In genomic region chr2:24543252-24543651, GRCh38 we compare ENCODE assay signal across 3 cellular contexts.
TF ChIP-seq lines count a peak whose summit lies in the region.

No MANE protein-coding gene starts in this region.

TF ChIP-seq in SK-N-SH, 30 proteins besides CTCF, POLR2A, EP300 and RAD21 (continued from another document):
- TF ChIP-seq MXI1 (IDR thresholded peaks at IDR 0.05; ENCODE audit: low read depth, low read length) (no peak), SIN3A (IDR thresholded peaks at IDR 0.05; ENCODE audit: borderline replicate concordance, low read depth, low read length) (no peak), JUND (IDR thresholded peaks at IDR 0.05) (no peak), MEF2A (IDR thresholded peaks at IDR 0.05; ENCODE audit: borderline replicate concordance, low read depth) (no peak), YY1 (IDR thresholded peaks at IDR 0.05; ENCODE audit: low read depth) (no peak)
- TF ChIP-seq, protein P1, sequence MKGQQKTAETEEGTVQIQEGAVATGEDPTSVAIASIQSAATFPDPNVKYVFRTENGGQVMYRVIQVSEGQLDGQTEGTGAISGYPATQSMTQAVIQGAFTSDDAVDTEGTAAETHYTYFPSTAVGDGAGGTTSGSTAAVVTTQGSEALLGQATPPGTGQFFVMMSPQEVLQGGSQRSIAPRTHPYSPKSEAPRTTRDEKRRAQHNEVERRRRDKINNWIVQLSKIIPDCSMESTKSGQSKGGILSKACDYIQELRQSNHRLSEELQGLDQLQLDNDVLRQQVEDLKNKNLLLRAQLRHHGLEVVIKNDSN (IDR thresholded peaks at IDR 0.05; ENCODE audit: borderline replicate concordance, low read depth), result no peak

TF ChIP-seq in SK-N-SH treated with all-trans-retinoic acid at 6 μM for 48 hours, 23 proteins besides CTCF, POLR2A, EP300 and RAD21:
- no peak for TF ChIP-seq CSRNP3 (CRISPR knock-in tag; IDR thresholded peaks at IDR 0.05)
- no peak for TF ChIP-seq ZNF70 (CRISPR knock-in tag; IDR thresholded peaks at IDR 0.05)
- no peak for TF ChIP-seq PPARA (CRISPR knock-in tag; IDR thresholded peaks at IDR 0.05; ENCODE audit: borderline replicate concordance)
- no peak for TF ChIP-seq RARB (CRISPR knock-in tag; IDR thresholded peaks at IDR 0.05)
- TF ChIP-seq, protein P2, sequence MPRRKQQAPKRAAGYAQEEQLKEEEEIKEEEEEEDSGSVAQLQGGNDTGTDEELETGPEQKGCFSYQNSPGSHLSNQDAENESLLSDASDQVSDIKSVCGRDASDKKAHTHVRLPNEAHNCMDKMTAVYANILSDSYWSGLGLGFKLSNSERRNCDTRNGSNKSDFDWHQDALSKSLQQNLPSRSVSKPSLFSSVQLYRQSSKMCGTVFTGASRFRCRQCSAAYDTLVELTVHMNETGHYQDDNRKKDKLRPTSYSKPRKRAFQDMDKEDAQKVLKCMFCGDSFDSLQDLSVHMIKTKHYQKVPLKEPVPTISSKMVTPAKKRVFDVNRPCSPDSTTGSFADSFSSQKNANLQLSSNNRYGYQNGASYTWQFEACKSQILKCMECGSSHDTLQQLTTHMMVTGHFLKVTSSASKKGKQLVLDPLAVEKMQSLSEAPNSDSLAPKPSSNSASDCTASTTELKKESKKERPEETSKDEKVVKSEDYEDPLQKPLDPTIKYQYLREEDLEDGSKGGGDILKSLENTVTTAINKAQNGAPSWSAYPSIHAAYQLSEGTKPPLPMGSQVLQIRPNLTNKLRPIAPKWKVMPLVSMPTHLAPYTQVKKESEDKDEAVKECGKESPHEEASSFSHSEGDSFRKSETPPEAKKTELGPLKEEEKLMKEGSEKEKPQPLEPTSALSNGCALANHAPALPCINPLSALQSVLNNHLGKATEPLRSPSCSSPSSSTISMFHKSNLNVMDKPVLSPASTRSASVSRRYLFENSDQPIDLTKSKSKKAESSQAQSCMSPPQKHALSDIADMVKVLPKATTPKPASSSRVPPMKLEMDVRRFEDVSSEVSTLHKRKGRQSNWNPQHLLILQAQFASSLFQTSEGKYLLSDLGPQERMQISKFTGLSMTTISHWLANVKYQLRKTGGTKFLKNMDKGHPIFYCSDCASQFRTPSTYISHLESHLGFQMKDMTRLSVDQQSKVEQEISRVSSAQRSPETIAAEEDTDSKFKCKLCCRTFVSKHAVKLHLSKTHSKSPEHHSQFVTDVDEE (CRISPR knock-in tag; IDR thresholded peaks at IDR 0.05), result no peak
- TF ChIP-seq ARNTL (CRISPR knock-in tag; IDR thresholded peaks at IDR 0.05; ENCODE audit: borderline replicate concordance, low read depth), result no peak
- TF ChIP-seq BACH2 (CRISPR knock-in tag; IDR thresholded peaks at IDR 0.05; ENCODE audit: borderline replicate concordance), result no peak
- TF ChIP-seq, protein P3, sequence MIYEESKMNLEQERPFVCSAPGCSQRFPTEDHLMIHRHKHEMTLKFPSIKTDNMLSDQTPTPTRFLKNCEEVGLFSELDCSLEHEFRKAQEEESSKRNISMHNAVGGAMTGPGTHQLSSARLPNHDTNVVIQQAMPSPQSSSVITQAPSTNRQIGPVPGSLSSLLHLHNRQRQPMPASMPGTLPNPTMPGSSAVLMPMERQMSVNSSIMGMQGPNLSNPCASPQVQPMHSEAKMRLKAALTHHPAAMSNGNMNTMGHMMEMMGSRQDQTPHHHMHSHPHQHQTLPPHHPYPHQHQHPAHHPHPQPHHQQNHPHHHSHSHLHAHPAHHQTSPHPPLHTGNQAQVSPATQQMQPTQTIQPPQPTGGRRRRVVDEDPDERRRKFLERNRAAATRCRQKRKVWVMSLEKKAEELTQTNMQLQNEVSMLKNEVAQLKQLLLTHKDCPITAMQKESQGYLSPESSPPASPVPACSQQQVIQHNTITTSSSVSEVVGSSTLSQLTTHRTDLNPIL (CRISPR knock-in tag; IDR thresholded peaks at IDR 0.05; ENCODE audit: low read depth), result no peak
- no peak for TF ChIP-seq TCF4 (CRISPR knock-in tag; IDR thresholded peaks at IDR 0.05; ENCODE audit: borderline replicate concordance)
- TF ChIP-seq TOX (CRISPR knock-in tag; IDR thresholded peaks at IDR 0.05; ENCODE audit: borderline replicate concordance), result no peak
- no peak for TF ChIP-seq ZFP30 (CRISPR knock-in tag; IDR thresholded peaks at IDR 0.05)
- TF ChIP-seq OSR1 (CRISPR knock-in tag; IDR thresholded peaks at IDR 0.05), result no peak
- no peak for TF ChIP-seq SNAI2 (CRISPR knock-in tag; IDR thresholded peaks at IDR 0.05)
- TF ChIP-seq, protein P4, sequence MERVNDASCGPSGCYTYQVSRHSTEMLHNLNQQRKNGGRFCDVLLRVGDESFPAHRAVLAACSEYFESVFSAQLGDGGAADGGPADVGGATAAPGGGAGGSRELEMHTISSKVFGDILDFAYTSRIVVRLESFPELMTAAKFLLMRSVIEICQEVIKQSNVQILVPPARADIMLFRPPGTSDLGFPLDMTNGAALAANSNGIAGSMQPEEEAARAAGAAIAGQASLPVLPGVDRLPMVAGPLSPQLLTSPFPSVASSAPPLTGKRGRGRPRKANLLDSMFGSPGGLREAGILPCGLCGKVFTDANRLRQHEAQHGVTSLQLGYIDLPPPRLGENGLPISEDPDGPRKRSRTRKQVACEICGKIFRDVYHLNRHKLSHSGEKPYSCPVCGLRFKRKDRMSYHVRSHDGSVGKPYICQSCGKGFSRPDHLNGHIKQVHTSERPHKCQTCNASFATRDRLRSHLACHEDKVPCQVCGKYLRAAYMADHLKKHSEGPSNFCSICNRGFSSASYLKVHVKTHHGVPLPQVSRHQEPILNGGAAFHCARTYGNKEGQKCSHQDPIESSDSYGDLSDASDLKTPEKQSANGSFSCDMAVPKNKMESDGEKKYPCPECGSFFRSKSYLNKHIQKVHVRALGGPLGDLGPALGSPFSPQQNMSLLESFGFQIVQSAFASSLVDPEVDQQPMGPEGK (CRISPR knock-in tag; IDR thresholded peaks at IDR 0.05; ENCODE audit: borderline replicate concordance), result no peak
- no peak for TF ChIP-seq GLIS3 (CRISPR knock-in tag; IDR thresholded peaks at IDR 0.05)
- TF ChIP-seq ZNF565 (CRISPR knock-in tag; conservative IDR thresholded peaks at IDR 0.05; ENCODE audit: low read depth), result no peak
- no peak for TF ChIP-seq ESRRG (CRISPR knock-in tag; IDR thresholded peaks at IDR 0.05)

TF ChIP-seq in GM12878, 131 proteins besides CTCF, POLR2A, EP300 and RAD21 (continued from another document):
- no peak for TF ChIP-seq CREM (IDR thresholded peaks at IDR 0.05; ENCODE audit: low read depth)
- TF ChIP-seq STAT3 (IDR thresholded peaks at IDR 0.05; ENCODE audit: low read depth, low read length), result no peak
- TF ChIP-seq MYB (IDR thresholded peaks at IDR 0.05; ENCODE audit: borderline replicate concordance, low read depth, low read length), result no peak
- no peak for TF ChIP-seq TARDBP (IDR thresholded peaks at IDR 0.05; ENCODE audit: borderline replicate concordance)
- no peak for TF ChIP-seq KLF5 (IDR thresholded peaks at IDR 0.05; ENCODE audit: partially characterized antibody)
- TF ChIP-seq, protein P1 (IDR thresholded peaks at IDR 0.05; ENCODE audit: borderline replicate concordance, extremely low read length, insufficient read depth, low read depth, low read length), result no peak
TF ChIP-seq in GM12878: peak in this region for 0.
